8 cellular contexts compared by ENCODE assay signal in the genomic region with DNA sequence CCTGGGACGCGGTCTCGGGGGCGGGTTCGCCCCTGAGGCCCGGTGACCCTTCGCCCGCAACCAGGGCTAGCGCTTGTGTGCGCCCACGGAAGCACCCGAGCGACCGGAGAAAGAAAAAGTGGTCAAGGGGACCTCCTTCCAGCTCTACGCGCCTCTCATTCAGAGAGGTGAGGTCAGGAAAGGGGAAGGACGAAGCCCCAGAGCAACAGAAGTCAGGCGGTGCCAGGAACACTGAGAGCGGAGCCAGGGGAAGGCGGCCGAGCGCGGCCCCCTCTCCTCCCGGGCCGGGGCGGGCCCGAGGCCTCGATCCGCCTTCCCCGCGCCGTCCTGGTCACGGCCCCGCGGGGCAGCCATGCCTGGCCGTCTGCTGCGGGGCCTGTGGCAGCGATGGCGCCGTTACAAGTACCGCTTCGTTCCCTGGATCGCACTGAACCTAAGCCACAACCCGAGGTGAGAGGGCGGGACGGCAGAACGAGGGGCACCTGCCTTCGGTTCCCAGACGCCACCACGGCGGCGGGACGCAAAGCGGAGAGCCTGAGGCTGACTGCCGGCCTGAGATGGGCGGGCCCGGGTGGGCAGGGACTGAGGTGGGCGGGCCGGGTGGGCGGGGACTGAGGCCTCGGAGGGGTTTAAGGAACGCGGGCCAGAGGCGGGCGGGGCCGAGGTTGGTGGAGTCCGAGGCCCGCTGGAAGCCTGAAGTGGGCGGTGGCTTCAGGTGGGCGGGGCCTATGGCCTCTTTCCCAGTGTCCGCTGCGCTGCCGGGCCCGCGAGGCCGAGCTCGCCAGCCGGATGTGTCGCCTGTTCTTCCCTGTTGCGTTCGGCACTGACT. TPM values are rescaled to one million over a fixed set of nuclear protein-coding genes. Genes with fewer than 3 reads are reported as not detected.
A peak's percentile ranks its signal among the peaks of the same experiment; 100 is the strongest.
DNase-seq lines count a peak whose midpoint lies in the region; ATAC-seq and TF ChIP-seq lines count a peak whose summit lies in the region.

A gene with protein sequence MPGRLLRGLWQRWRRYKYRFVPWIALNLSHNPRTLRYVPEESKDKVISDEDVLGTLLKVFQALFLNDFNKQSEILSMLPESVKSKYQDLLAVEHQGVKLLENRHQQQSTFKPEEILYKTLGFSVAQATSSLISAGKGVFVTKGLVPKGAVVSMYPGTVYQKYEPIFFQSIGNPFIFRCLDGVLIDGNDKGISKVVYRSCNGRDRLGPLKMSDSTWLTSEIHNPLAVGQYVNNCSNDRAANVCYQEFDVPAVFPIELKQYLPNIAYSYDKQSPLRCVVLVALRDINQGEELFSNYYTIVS (plus strand): TSS at position 303 of the 829 bp plus-strand sequence. CDS start 50 bp downstream, at position 353.

- peak within 1 kb of the TSS; percentile 92 for H3K4me3 Mint-ChIP-seq in activated naive CD4-positive, alpha-beta T cell treated with anti-CD3 and anti-CD28 coated beads, Interleukin-2, amount 50 U/mL, for 24 hours

- H3K36me3 ChIP-seq in GM06990 (ENCODE audit: control insufficient read depth, insufficient read depth, low read length): no peaks in the 10 kb centered on the region

- TF ChIP-seq CTCF in GM06990 (IDR thresholded peaks at IDR 0.05; ENCODE audit: insufficient read depth, low read length, poor library complexity, severe bottlenecking) (no peak), NB4 (IDR thresholded peaks at IDR 0.05; ENCODE audit: low read depth, low read length) (no peak)

- peak; percentile 85 for ATAC-seq in HG02571 (IDR thresholded peaks at IDR 0.05; ENCODE audit: unreplicated experiment)

- H3K36me3 Mint-ChIP-seq in activated naive CD4-positive, alpha-beta T cell treated with anti-CD3 and anti-CD28 coated beads, Interleukin-2, amount 50 U/mL, for 24 hours: no peaks in the 10 kb centered on the region

- no peaks in the 10 kb centered on the region for H3K27me3 ChIP-seq in GM06990 (replicated peaks; ENCODE audit: control insufficient read depth, insufficient read depth, low read length)

- peak; percentile 96 for TF ChIP-seq POLR2A in NB4 (IDR thresholded peaks at IDR 0.05; ENCODE audit: extremely low read depth, insufficient read length)

- peak within 1 kb of the TSS; percentile 94 for H3K27ac Mint-ChIP-seq in activated naive CD4-positive, alpha-beta T cell treated with anti-CD3 and anti-CD28 coated beads, Interleukin-2, amount 50 U/mL, for 24 hours

- H3K27me3 Mint-ChIP-seq in activated naive CD4-positive, alpha-beta T cell treated with anti-CD3 and anti-CD28 coated beads, Interleukin-2, amount 50 U/mL, for 24 hours: no peaks in the 10 kb centered on the region

- H3K4me1 Mint-ChIP-seq in activated naive CD4-positive, alpha-beta T cell treated with anti-CD3 and anti-CD28 coated beads, Interleukin-2, amount 50 U/mL, for 24 hours: peaks cover 22% of the 10 kb centered on the region

- H3K4me3 ChIP-seq in GM06990 (replicated peaks; ENCODE audit: low read depth, low read length) (peak within 1 kb of the TSS; percentile 81), NB4 (ENCODE audit: low read depth, low read length) (peak within 1 kb of the TSS; percentile 91)

- peak; percentile 97 for DNase-seq in GM06990 (ENCODE audit: extremely low read depth, insufficient read length)
- peak; percentile 97 for DNase-seq in NB4 (ENCODE audit: low read depth)
- peak; percentile 94 for DNase-seq in SK-N-DZ (ENCODE audit: low spot score)
- peak; percentile 98 for DNase-seq in globus pallidus (ENCODE audit: low spot score)
- peak; percentile 55 to 99 (median 94) for DNase-seq in nucleus accumbens (lab: John Stamatoyannopoulos, UW)
- DNase-seq in superior temporal gyrus (ENCODE audit: extremely low spot score): peak; percentile 97

- no peaks in the 10 kb centered on the region for H3K9me3 Mint-ChIP-seq in activated naive CD4-positive, alpha-beta T cell treated with anti-CD3 and anti-CD28 coated beads, Interleukin-2, amount 50 U/mL, for 24 hours

RNA-seq across cellular contexts. Expression of the gene that starts here (rescaled TPM):
- 10.2 and 19.1 TPM in 2 replicates for polyA plus RNA-seq in SK-N-DZ (2014; cell fraction: cytosol; rRNA removed)
- polyA plus RNA-seq in SK-N-DZ (2014; cell fraction: nucleus; rRNA removed): 4.7 and 9.4 TPM in 2 replicates

Comparison
In these comparisons a context has a peak if more than half of its experiments do, and no peak if none do; other contexts are left out.
1. Peak in every context shown above with its lines: DNase-seq, ATAC-seq and H3K4me3 ChIP-seq.